Comparison of ENCODE assay signal across 8 cellular contexts in the genomic region with DNA sequence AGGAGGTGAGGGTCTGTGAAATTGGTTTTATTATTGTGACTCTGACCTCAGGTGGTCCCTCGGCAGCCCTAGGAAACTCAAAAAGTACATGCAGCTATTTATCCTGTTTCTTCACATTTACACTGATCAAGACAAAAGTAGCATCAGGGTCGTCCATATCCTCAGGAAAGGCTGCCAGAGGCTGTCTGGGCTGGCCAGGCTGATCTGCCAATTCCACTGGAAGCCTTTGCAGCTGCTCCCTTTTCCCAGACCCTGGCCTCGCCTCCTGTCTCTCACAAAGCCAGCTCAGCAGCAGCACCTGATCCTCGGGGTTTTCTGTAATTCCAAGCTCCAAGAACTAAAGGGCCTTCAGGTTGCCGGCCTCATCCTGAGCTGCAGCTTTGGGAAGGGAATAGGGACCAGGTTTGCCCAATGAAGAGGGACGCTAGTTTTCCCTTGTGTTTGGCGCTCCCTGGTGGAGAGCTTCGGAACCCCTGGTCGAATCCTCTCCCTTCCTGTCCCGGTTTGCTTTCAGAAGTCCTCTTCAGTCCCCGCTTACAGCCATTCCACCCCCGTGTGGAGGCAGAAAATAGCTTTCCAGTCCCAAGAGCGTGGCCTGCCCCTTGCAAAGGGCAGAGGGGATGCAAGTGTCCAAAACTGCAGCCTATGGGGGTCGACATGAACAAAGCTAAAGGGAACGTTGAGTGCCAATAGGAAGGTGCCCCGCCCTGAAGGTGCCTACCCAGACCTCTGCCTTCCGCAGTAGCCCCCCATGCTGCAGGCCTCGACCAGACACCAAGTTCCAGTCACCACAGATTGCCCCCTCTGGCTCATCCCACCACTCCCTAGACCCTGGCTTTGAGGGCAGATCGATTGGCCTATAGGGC. TPM values are rescaled to one million over a fixed set of nuclear protein-coding genes. Genes with fewer than 3 reads are reported as not detected.
DNase-seq lines count a peak whose midpoint lies in the region; ATAC-seq, FAIRE-seq and TF ChIP-seq lines count a peak whose summit lies in the region.
"Had no signal": no experiment of that assay in that cellular context is flagged by ENCODE, and none has a peak within 500 bp of the region (broad histone marks: within the 10 kb centered on the region; RNA-seq: fewer than 3 reads in every experiment).

No MANE protein-coding gene starts in this region.

- H3K27ac ChIP-seq in coronary artery (peak overlapping the region in 1 of 2 donors; percentile 40), liver (ENCODE audit: low read depth in 1 of 2, low read length in 2 of 2) (no peak overlapping the region)

- ATAC-seq in GM21737 (IDR thresholded peaks at IDR 0.05; ENCODE audit: unreplicated experiment) = no peak

- H3K4me1 ChIP-seq in liver (ENCODE audit: control insufficient read depth in 4 of 4, insufficient read depth in 4 of 4, low read length in 3 of 4) = no peaks in the 10 kb centered on the region

- 35% methylated on average over 19 of the region's 19 CpGs for WGBS in liver

- TF ChIP-seq POLR2A in GM12891 (IDR thresholded peaks at IDR 0.05; ENCODE audit: low read depth, low read length) = no peak

- peak overlapping the region; percentile 19 for H3K4me3 ChIP-seq in coronary artery
- H3K4me3 ChIP-seq in liver (ENCODE audit: low read depth in 1 of 3, low read length in 3 of 3) = no peak overlapping the region

- no peaks in the 10 kb centered on the region for H3K36me3 Mint-ChIP-seq in activated CD4-positive, alpha-beta T cell treated with anti-CD3 and anti-CD28 coated beads, Interleukin-2, amount 10 ng/mL, durations not matched to agents 24 days and 14 days (ENCODE audit: low read depth)

- TF ChIP-seq RAD21 in liver (IDR thresholded peaks at IDR 0.05) = peak; percentile 86 to 93

- no peaks in the 10 kb centered on the region for H3K9me3 Mint-ChIP-seq in activated CD4-positive, alpha-beta T cell treated with anti-CD3 and anti-CD28 coated beads, Interleukin-2, amount 10 ng/mL, durations not matched to agents 24 days and 14 days

- no peak for FAIRE-seq in GM12891 (lab: Jason Lieb, UNC)

- no peak overlapping the region for H3K9ac ChIP-seq in liver (ENCODE audit: low read depth in 1 of 2, low read length in 2 of 2)

- DNase-seq in GM12891 (ENCODE audit: insufficient read length, low spot score) (peak; percentile 42), NCI-H1694 treated with DMSO at 0.1 percent for 48 hours (lab: John Stamatoyannopoulos, UW) (peak; percentile 40), coronary artery (ENCODE audit: low spot score) (peak; percentile 88)
- peak; percentile 87 for DNase-seq in activated CD4-positive, alpha-beta T cell treated with anti-CD3 and anti-CD28 coated beads, Interleukin-2, amount 10 ng/mL, durations not matched to agents 24 days and 14 days
- peak; percentile 35 to 67 (median 36) for DNase-seq in stimulated activated CD4-positive, alpha-beta T cell treated with anti-CD3 and anti-CD28 coated beads, TNF-alpha, amount 100 ng/mL, for 24 hours (ENCODE audit: low read depth in 3 of 3)

- no peaks in the 10 kb centered on the region for H3K9me3 ChIP-seq in liver (ENCODE audit: control insufficient read depth in 4 of 4, low read length in 3 of 4)

- peak; percentile 78 for TF ChIP-seq CTCF in coronary artery (IDR thresholded peaks at IDR 0.05)
- peak; percentile 82 for TF ChIP-seq CTCF in liver (IDR thresholded peaks at IDR 0.05; ENCODE audit: low read depth, low read length, missing input control)

- H3K36me3 ChIP-seq in liver (ENCODE audit: control insufficient read depth in 4 of 4, insufficient read depth in 3 of 4, low read depth in 1 of 4, low read length in 3 of 4) = no peaks in the 10 kb centered on the region

- H3K27ac Mint-ChIP-seq in activated CD4-positive, alpha-beta T cell treated with anti-CD3 and anti-CD28 coated beads, Interleukin-2, amount 10 ng/mL, durations not matched to agents 24 days and 14 days = no peak overlapping the region

- intact Hi-C loops in activated CD4-positive, alpha-beta T cell treated with anti-CD3 and anti-CD28 coated beads, Interleukin-2, amount 10 ng/mL, durations not matched to agents 24 days and 14 days (cut with micrococcal nuclease) = loop anchor here (10.0 kb wide), 2 partner anchors 109 to 209 kb away; no protein-coding TSS in a partner anchor

- no peak overlapping the region for H3K4me3 Mint-ChIP-seq in activated CD4-positive, alpha-beta T cell treated with anti-CD3 and anti-CD28 coated beads, Interleukin-2, amount 10 ng/mL, durations not matched to agents 24 days and 14 days

- H3K27me3 Mint-ChIP-seq in activated CD4-positive, alpha-beta T cell treated with anti-CD3 and anti-CD28 coated beads, Interleukin-2, amount 10 ng/mL, durations not matched to agents 24 days and 14 days = peaks cover 10% of the 10 kb centered on the region

- H3K27me3 ChIP-seq in liver (ENCODE audit: control insufficient read depth in 4 of 4, insufficient read depth in 4 of 4, low read length in 3 of 4) = no peaks in the 10 kb centered on the region

- peaks cover 2% of the 10 kb centered on the region for H3K4me1 Mint-ChIP-seq in activated CD4-positive, alpha-beta T cell treated with anti-CD3 and anti-CD28 coated beads, Interleukin-2, amount 10 ng/mL, durations not matched to agents 24 days and 14 days

TF ChIP-seq in GM12891, 5 proteins besides CTCF, POLR2A, EP300 and RAD21:
- TF ChIP-seq SPI1 (IDR thresholded peaks at IDR 0.05; ENCODE audit: low read depth, low read length) (no peak), TAF1 (IDR thresholded peaks at IDR 0.05; ENCODE audit: low read depth, low read length) (no peak), POU2F2 (IDR thresholded peaks at IDR 0.05; ENCODE audit: low read depth, low read length) (no peak), PAX5 (IDR thresholded peaks at IDR 0.05; ENCODE audit: insufficient read depth, low read length, severe bottlenecking) (no peak), POLR2AphosphoS5 (IDR thresholded peaks at IDR 0.05; ENCODE audit: low read depth, low read length) (no peak)

TF ChIP-seq in liver, 16 proteins besides CTCF, POLR2A, EP300 and RAD21:
- TF ChIP-seq, protein P1, sequence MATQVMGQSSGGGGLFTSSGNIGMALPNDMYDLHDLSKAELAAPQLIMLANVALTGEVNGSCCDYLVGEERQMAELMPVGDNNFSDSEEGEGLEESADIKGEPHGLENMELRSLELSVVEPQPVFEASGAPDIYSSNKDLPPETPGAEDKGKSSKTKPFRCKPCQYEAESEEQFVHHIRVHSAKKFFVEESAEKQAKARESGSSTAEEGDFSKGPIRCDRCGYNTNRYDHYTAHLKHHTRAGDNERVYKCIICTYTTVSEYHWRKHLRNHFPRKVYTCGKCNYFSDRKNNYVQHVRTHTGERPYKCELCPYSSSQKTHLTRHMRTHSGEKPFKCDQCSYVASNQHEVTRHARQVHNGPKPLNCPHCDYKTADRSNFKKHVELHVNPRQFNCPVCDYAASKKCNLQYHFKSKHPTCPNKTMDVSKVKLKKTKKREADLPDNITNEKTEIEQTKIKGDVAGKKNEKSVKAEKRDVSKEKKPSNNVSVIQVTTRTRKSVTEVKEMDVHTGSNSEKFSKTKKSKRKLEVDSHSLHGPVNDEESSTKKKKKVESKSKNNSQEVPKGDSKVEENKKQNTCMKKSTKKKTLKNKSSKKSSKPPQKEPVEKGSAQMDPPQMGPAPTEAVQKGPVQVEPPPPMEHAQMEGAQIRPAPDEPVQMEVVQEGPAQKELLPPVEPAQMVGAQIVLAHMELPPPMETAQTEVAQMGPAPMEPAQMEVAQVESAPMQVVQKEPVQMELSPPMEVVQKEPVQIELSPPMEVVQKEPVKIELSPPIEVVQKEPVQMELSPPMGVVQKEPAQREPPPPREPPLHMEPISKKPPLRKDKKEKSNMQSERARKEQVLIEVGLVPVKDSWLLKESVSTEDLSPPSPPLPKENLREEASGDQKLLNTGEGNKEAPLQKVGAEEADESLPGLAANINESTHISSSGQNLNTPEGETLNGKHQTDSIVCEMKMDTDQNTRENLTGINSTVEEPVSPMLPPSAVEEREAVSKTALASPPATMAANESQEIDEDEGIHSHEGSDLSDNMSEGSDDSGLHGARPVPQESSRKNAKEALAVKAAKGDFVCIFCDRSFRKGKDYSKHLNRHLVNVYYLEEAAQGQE (IDR thresholded peaks at IDR 0.05) = no peak
- TF ChIP-seq, protein P2, sequence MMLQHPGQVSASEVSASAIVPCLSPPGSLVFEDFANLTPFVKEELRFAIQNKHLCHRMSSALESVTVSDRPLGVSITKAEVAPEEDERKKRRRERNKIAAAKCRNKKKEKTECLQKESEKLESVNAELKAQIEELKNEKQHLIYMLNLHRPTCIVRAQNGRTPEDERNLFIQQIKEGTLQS (IDR thresholded peaks at IDR 0.05) = no peak
- TF ChIP-seq, protein P3, sequence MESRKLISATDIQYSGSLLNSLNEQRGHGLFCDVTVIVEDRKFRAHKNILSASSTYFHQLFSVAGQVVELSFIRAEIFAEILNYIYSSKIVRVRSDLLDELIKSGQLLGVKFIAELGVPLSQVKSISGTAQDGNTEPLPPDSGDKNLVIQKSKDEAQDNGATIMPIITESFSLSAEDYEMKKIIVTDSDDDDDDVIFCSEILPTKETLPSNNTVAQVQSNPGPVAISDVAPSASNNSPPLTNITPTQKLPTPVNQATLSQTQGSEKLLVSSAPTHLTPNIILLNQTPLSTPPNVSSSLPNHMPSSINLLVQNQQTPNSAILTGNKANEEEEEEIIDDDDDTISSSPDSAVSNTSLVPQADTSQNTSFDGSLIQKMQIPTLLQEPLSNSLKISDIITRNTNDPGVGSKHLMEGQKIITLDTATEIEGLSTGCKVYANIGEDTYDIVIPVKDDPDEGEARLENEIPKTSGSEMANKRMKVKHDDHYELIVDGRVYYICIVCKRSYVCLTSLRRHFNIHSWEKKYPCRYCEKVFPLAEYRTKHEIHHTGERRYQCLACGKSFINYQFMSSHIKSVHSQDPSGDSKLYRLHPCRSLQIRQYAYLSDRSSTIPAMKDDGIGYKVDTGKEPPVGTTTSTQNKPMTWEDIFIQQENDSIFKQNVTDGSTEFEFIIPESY (IDR thresholded peaks at IDR 0.05) = no peak
- TF ChIP-seq HNF4A (conservative IDR thresholded peaks at IDR 0.05) = no peak
- TF ChIP-seq TAF1 (conservative IDR thresholded peaks at IDR 0.05) = no peak
- TF ChIP-seq HNF4G (IDR thresholded peaks at IDR 0.05) = no peak
- no peak for TF ChIP-seq YY1 (IDR thresholded peaks at IDR 0.05)
- TF ChIP-seq RXRA (IDR thresholded peaks at IDR 0.05) = no peak

RNA-seq across cellular contexts. Expression of a gene that starts 13.4 kb away (rescaled TPM):
- 1.4 TPM for polyA plus RNA-seq in GM12891 (2012; ENCODE audit: low read depth, missing spikeins)
- 0.14 and 0.17 TPM in 2 replicates for total RNA-seq in activated CD4-positive, alpha-beta T cell treated with anti-CD3 and anti-CD28 coated beads, Interleukin-2, amount 10 ng/mL, durations not matched to agents 24 days and 14 days
- under 1 TPM; 0.05 to 0.25 TPM for total RNA-seq in liver
- polyA plus RNA-seq in liver = under 1 TPM in 1 of 2 donors, not detected in 1; 0.03 TPM

RNA-seq across cellular contexts. Expression of a gene that starts 27.4 kb away (rescaled TPM):
- not detected for polyA plus RNA-seq in GM12891 (2012; ENCODE audit: low read depth, missing spikeins)
- not detected in 2 replicates for total RNA-seq in activated CD4-positive, alpha-beta T cell treated with anti-CD3 and anti-CD28 coated beads, Interleukin-2, amount 10 ng/mL, durations not matched to agents 24 days and 14 days
- total RNA-seq in liver = not detected
- not detected for polyA plus RNA-seq in liver
- total RNA-seq: mononuclear cell had no signal

RNA-seq across cellular contexts. Expression of a gene that starts 41.1 kb away (rescaled TPM):
- polyA plus RNA-seq in GM12891 (2012; ENCODE audit: low read depth, missing spikeins) = not detected
- 0.70 and 0.85 TPM in 2 replicates for total RNA-seq in activated CD4-positive, alpha-beta T cell treated with anti-CD3 and anti-CD28 coated beads, Interleukin-2, amount 10 ng/mL, durations not matched to agents 24 days and 14 days
- not detected for total RNA-seq in liver
- under 1 TPM in 1 of 2 donors, not detected in 1; 0.05 TPM for polyA plus RNA-seq in liver
- total RNA-seq: mononuclear cell had no signal

Comparison
In these comparisons a context has a peak if more than half of its experiments do, and no peak if none do; other contexts are left out.
1. DNase-seq: peak in every context shown above with its lines; median percentile 88 in coronary artery; 87 in activated CD4-positive, alpha-beta T cell treated with anti-CD3 and anti-CD28 coated beads, Interleukin-2, amount 10 ng/mL, durations not matched to agents 24 days and 14 days; 42 in GM12891; 40 in NCI-H1694 treated with DMSO at 0.1 percent for 48 hours; 36 in stimulated activated CD4-positive, alpha-beta T cell treated with anti-CD3 and anti-CD28 coated beads, TNF-alpha, amount 100 ng/mL, for 24 hours.